In the genomic region with DNA sequence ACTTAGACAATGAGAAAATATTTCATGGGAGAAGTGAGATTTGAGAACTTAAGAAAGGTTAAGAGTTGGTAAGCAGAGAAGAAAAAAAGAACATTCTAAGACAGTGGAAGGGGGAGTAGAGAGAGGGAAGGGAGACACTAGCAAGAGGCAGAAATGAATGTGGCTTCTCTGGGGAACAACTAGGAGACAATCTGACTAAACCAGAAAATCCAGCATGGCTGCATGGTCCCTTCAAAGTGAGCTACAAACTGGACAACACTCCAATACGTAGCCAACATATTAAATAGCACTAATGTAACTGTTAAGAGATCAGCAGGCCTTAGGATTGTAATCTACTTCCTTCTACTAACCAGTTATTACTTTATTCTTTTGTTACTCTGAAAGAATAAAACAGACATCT, we compare ENCODE assay signal across 22 cellular contexts.
DNase-seq lines count a peak whose midpoint lies in the region; ATAC-seq, FAIRE-seq and TF ChIP-seq lines count a peak whose summit lies in the region.
"Had no signal": no experiment of that assay in that cellular context is flagged by ENCODE, and none has a peak within 500 bp of the region (broad histone marks: within the 10 kb centered on the region; RNA-seq: fewer than 3 reads in every experiment).

No MANE protein-coding gene starts in this region.

- H3K4me3 Mint-ChIP-seq in activated naive CD4-positive, alpha-beta T cell treated with anti-CD3 and anti-CD28 coated beads, Interleukin-2, amount 50 U/mL, for 24 hours, result no peak overlapping the region
- H3K4me3 Mint-ChIP-seq in activated naive CD4-positive, alpha-beta T cell treated with anti-CD3 and anti-CD28 coated beads, Interleukin-2, amount 10 ng/mL, durations not matched to agents 7 days and 5 days, result no peak overlapping the region
- no peak overlapping the region for H3K4me3 Mint-ChIP-seq in endothelial cell (ENCODE audit: unreplicated experiment)
- no peak overlapping the region for H3K4me3 Mint-ChIP-seq in progenitor cell of endocrine pancreas (ENCODE audit: low read depth)
- H3K4me3 Mint-ChIP-seq: CD4-positive, CD25-positive, alpha-beta regulatory T cell had no signal

- no peaks in the 10 kb centered on the region for H3K9me3 Mint-ChIP-seq in activated naive CD4-positive, alpha-beta T cell treated with anti-CD3 and anti-CD28 coated beads, Interleukin-2, amount 50 U/mL, for 24 hours
- no peaks in the 10 kb centered on the region for H3K9me3 Mint-ChIP-seq in activated naive CD4-positive, alpha-beta T cell treated with anti-CD3 and anti-CD28 coated beads, Interleukin-2, amount 10 ng/mL, durations not matched to agents 7 days and 5 days
- no peaks in the 10 kb centered on the region for H3K9me3 Mint-ChIP-seq in endothelial cell (ENCODE audit: unreplicated experiment)
- H3K9me3 Mint-ChIP-seq in progenitor cell of endocrine pancreas (ENCODE audit: low read depth), result no peaks in the 10 kb centered on the region
- H3K9me3 Mint-ChIP-seq: CD4-positive, CD25-positive, alpha-beta regulatory T cell had no signal

- no peak for TF ChIP-seq CTCF in endothelial cell (IDR thresholded peaks at IDR 0.05; ENCODE audit: unreplicated experiment)
- TF ChIP-seq CTCF in progenitor cell of endocrine pancreas (IDR thresholded peaks at IDR 0.05; ENCODE audit: unreplicated experiment), result no peak

- peaks cover 43% of the 10 kb centered on the region for H3K4me1 Mint-ChIP-seq in activated naive CD4-positive, alpha-beta T cell treated with anti-CD3 and anti-CD28 coated beads, Interleukin-2, amount 50 U/mL, for 24 hours
- H3K4me1 Mint-ChIP-seq in activated naive CD4-positive, alpha-beta T cell treated with anti-CD3 and anti-CD28 coated beads, Interleukin-2, amount 10 ng/mL, durations not matched to agents 7 days and 5 days, result peaks cover 17% of the 10 kb centered on the region
- H3K4me1 Mint-ChIP-seq in endothelial cell (ENCODE audit: unreplicated experiment), result peaks cover 12% of the 10 kb centered on the region
- H3K4me1 Mint-ChIP-seq in progenitor cell of endocrine pancreas (ENCODE audit: low read depth), result peaks cover 1% of the 10 kb centered on the region

- peak; percentile 18 for FAIRE-seq in GM18507 (lab: Jason Lieb, UNC)
- FAIRE-seq: D721Med had no signal

- no peak for ATAC-seq in GM21529 (IDR thresholded peaks at IDR 0.05; ENCODE audit: unreplicated experiment)
- ATAC-seq: Right ventricle myocardium inferior, SK-N-SH treated with all-trans-retinoic acid at 6 μM for 48 hours had no signal

- no peak for DNase-seq in activated naive CD4-positive, alpha-beta T cell treated with anti-CD3 and anti-CD28 coated beads, Interleukin-2, amount 10 ng/mL, durations not matched to agents 7 days and 5 days
- DNase-seq in GM18507 (ENCODE audit: extremely low spot score, insufficient read length, low read depth), result no peak
- DNase-seq in endothelial cell (ENCODE audit: low spot score), result no peak
- no peak for DNase-seq in progenitor cell of endocrine pancreas (ENCODE audit: low spot score, unreplicated experiment)
- no peak for DNase-seq in globus pallidus (ENCODE audit: low spot score)
- no peak for DNase-seq in activated CD8-positive, alpha-beta memory T cell treated with anti-CD3 and anti-CD28 coated beads for 24 hours
- DNase-seq: CD4-positive, CD25-positive, alpha-beta regulatory T cell; KBM-7; MM.1S; NCI-H1417; NCI-H1694; NCI-H2029 treated with DMSO at 0.1 percent for 48 hours; NCI-H446 treated with DMSO at 0.1 percent for 48 hours; NCI-H526; NCI-H82; PC-9; SJCRH30 had no signal

- H3K27ac Mint-ChIP-seq in activated naive CD4-positive, alpha-beta T cell treated with anti-CD3 and anti-CD28 coated beads, Interleukin-2, amount 50 U/mL, for 24 hours, result peak overlapping the region; percentile 73
- no peak overlapping the region for H3K27ac Mint-ChIP-seq in activated naive CD4-positive, alpha-beta T cell treated with anti-CD3 and anti-CD28 coated beads, Interleukin-2, amount 10 ng/mL, durations not matched to agents 7 days and 5 days
- H3K27ac Mint-ChIP-seq in endothelial cell (ENCODE audit: unreplicated experiment) (peak overlapping the region; percentile 12), progenitor cell of endocrine pancreas (peak overlapping the region; percentile 42)

- H3K36me3 Mint-ChIP-seq in activated naive CD4-positive, alpha-beta T cell treated with anti-CD3 and anti-CD28 coated beads, Interleukin-2, amount 50 U/mL, for 24 hours, result peaks cover 11% of the 10 kb centered on the region
- peaks cover 12% of the 10 kb centered on the region for H3K36me3 Mint-ChIP-seq in activated naive CD4-positive, alpha-beta T cell treated with anti-CD3 and anti-CD28 coated beads, Interleukin-2, amount 10 ng/mL, durations not matched to agents 7 days and 5 days
- peaks cover 4% of the 10 kb centered on the region for H3K36me3 Mint-ChIP-seq in endothelial cell (ENCODE audit: low read depth, unreplicated experiment)
- peaks cover 5% of the 10 kb centered on the region for H3K36me3 Mint-ChIP-seq in progenitor cell of endocrine pancreas (ENCODE audit: insufficient read depth)

- H3K27me3 Mint-ChIP-seq in activated naive CD4-positive, alpha-beta T cell treated with anti-CD3 and anti-CD28 coated beads, Interleukin-2, amount 50 U/mL, for 24 hours, result no peaks in the 10 kb centered on the region
- H3K27me3 Mint-ChIP-seq in activated naive CD4-positive, alpha-beta T cell treated with anti-CD3 and anti-CD28 coated beads, Interleukin-2, amount 10 ng/mL, durations not matched to agents 7 days and 5 days, result no peaks in the 10 kb centered on the region
- no peaks in the 10 kb centered on the region for H3K27me3 Mint-ChIP-seq in endothelial cell (ENCODE audit: unreplicated experiment)
- no peaks in the 10 kb centered on the region for H3K27me3 Mint-ChIP-seq in progenitor cell of endocrine pancreas
- H3K27me3 Mint-ChIP-seq: CD4-positive, CD25-positive, alpha-beta regulatory T cell had no signal

- CTCF ChIA-PET in activated naive CD4-positive, alpha-beta T cell treated with anti-CD3 and anti-CD28 coated beads, Interleukin-2, amount 10 ng/mL, durations not matched to agents 7 days and 5 days (lab: Charles Lee), result no interaction called here
